1 cellular context compared by ENCODE assay signal in the genomic region with DNA sequence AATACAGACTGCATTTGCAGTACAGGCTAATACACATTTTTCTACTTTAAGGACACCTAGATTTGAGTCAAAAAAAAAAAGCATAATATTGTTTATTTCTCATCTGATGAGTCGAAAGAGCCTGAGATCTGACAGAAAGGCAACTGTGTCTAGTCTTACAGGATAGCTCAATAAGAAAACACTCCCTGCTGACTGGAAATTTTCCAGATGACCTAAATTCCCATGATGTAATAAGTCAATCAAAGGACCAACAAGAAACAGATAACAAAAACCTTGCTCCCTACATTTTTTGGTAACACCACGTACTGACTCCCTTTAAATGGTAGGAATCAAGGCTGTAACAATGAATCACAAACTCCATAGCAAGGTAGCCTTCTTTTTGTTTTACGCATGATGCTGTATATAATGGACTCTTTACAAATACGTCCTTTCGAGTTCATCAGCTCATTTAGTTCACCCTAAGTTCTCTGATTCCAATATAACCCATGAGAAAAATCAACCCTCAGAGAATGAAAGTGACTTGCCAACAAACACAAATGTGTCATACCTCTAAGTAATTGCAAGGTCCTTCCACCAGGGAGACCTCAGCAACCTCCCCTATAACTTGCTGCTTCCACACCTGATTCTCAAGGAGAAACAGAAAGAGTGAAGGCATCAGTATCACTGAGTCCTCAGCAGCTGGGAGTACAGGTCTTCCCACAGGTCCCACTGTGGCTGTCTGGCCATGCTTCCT.
TF ChIP-seq lines count a peak whose summit lies in the region.

No MANE protein-coding gene starts in this region.

TF ChIP-seq in A549, 52 proteins besides CTCF, POLR2A, EP300 and RAD21 (continued from another document):
- TF ChIP-seq, protein P1, sequence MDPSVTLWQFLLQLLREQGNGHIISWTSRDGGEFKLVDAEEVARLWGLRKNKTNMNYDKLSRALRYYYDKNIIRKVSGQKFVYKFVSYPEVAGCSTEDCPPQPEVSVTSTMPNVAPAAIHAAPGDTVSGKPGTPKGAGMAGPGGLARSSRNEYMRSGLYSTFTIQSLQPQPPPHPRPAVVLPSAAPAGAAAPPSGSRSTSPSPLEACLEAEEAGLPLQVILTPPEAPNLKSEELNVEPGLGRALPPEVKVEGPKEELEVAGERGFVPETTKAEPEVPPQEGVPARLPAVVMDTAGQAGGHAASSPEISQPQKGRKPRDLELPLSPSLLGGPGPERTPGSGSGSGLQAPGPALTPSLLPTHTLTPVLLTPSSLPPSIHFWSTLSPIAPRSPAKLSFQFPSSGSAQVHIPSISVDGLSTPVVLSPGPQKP (IDR thresholded peaks at IDR 0.05; ENCODE audit: low read depth, low read length), result no peak
